Comparison of ENCODE assay signal across 19 cellular contexts in the genomic region with DNA sequence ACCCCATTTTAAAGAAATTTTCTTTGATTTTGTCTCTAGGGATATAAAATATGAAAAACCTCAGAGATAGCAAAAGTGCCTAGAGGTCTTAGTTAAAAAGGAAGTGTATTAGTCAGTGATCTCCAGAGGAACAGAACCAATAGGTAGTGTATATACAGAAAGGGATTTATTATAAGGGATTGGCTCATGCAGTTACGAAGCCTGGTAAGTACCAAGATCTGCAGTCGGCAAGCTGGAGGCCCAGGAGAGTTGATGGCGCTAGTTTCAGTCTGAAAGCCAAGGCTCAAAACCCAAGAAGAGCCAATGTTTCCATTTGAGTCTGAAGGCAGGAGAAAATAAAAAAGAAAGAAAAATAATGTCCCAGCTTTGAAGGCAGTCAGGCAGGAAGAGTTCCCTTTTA.
DNase-seq lines count a peak whose midpoint lies in the region; ATAC-seq and TF ChIP-seq lines count a peak whose summit lies in the region.
"Had no signal": no experiment of that assay in that cellular context is flagged by ENCODE, and none has a peak within 500 bp of the region (broad histone marks: within the 10 kb centered on the region; RNA-seq: fewer than 3 reads in every experiment).

No MANE protein-coding gene starts in this region.

- H3K27ac Mint-ChIP-seq in nephron = peak overlapping the region in 2 of 3 experiments; percentile 10 to 29
- H3K27ac Mint-ChIP-seq in activated CD8-positive, alpha-beta T cell treated with anti-CD3 and anti-CD28 coated beads, Interleukin-2, amount 10 ng/mL, durations not matched to agents 7 days and 5 days = no peak overlapping the region
- H3K27ac Mint-ChIP-seq: B cell; CD8-positive, alpha-beta T cell; HFFc6 had no signal

- H3K36me3 Mint-ChIP-seq in nephron (ENCODE audit: low read depth) = peaks cover 43% of the 10 kb centered on the region
- H3K36me3 Mint-ChIP-seq in activated CD8-positive, alpha-beta T cell treated with anti-CD3 and anti-CD28 coated beads, Interleukin-2, amount 10 ng/mL, durations not matched to agents 7 days and 5 days (ENCODE audit: low read depth) = no peaks in the 10 kb centered on the region
- H3K36me3 Mint-ChIP-seq: CD8-positive, alpha-beta T cell had no signal

- H3K4me1 Mint-ChIP-seq in nephron = peaks cover 10% of the 10 kb centered on the region
- H3K4me1 Mint-ChIP-seq in activated CD8-positive, alpha-beta T cell treated with anti-CD3 and anti-CD28 coated beads, Interleukin-2, amount 10 ng/mL, durations not matched to agents 7 days and 5 days (ENCODE audit: low read depth) = no peaks in the 10 kb centered on the region
- H3K4me1 Mint-ChIP-seq: B cell had no signal

- DNase-seq in left cardiac atrium (no peak), heart left ventricle (no peak), fibroblast of peridontal ligament (ENCODE audit: extremely low read depth) (peak; percentile 30), sciatic nerve (ENCODE audit: low spot score) (no peak), HUDEP-2 (lab: John Stamatoyannopoulos, UW; ENCODE audit: unreplicated experiment in 76 of 76) (no peak)
- DNase-seq in activated CD8-positive, alpha-beta T cell treated with anti-CD3 and anti-CD28 coated beads, Interleukin-2, amount 10 ng/mL, durations not matched to agents 7 days and 5 days = no peak
- DNase-seq: 8988T; Calu3; CD8-positive, alpha-beta T cell; DMS79 treated with DMSO at 0.1 percent for 48 hours; GF-D8; GOT3; H7; HFFc6 had no signal

- H3K4me3 ChIP-seq in heart left ventricle = no peak overlapping the region
- H3K4me3 ChIP-seq: BLaER1 treated with 17β-estradiol and CSF1 and Interleukin-3, amounts not matched to agents 10 nM and 100 nM had no signal

- TF ChIP-seq CTCF in heart left ventricle (IDR thresholded peaks at IDR 0.05) (no peak), nephron (IDR thresholded peaks at IDR 0.05; ENCODE audit: unreplicated experiment in 3 of 3) (no peak)

- H3K4me3 Mint-ChIP-seq in nephron = no peak overlapping the region
- no peak overlapping the region for H3K4me3 Mint-ChIP-seq in activated CD8-positive, alpha-beta T cell treated with anti-CD3 and anti-CD28 coated beads, Interleukin-2, amount 10 ng/mL, durations not matched to agents 7 days and 5 days
- H3K4me3 Mint-ChIP-seq: B cell; CD8-positive, alpha-beta T cell; HFFc6 had no signal

- H3K9me3 Mint-ChIP-seq in nephron = peaks cover 25% of the 10 kb centered on the region
- peaks cover 6% of the 10 kb centered on the region for H3K9me3 Mint-ChIP-seq in activated CD8-positive, alpha-beta T cell treated with anti-CD3 and anti-CD28 coated beads, Interleukin-2, amount 10 ng/mL, durations not matched to agents 7 days and 5 days (ENCODE audit: insufficient read depth)

- intact Hi-C loops in left cardiac atrium (cut with DNase I) = no loop called here
- intact Hi-C loops in heart left ventricle (cut with DNase I) = no loop called here
- intact Hi-C loops in sciatic nerve (cut with DNase I) = no loop called here

- CTCF ChIA-PET in activated CD8-positive, alpha-beta T cell treated with anti-CD3 and anti-CD28 coated beads, Interleukin-2, amount 10 ng/mL, durations not matched to agents 7 days and 5 days (lab: Charles Lee) = no interaction called here

- H3K27me3 Mint-ChIP-seq in nephron (ENCODE audit: low read depth) = no peaks in the 10 kb centered on the region
- peaks cover 4% of the 10 kb centered on the region for H3K27me3 Mint-ChIP-seq in activated CD8-positive, alpha-beta T cell treated with anti-CD3 and anti-CD28 coated beads, Interleukin-2, amount 10 ng/mL, durations not matched to agents 7 days and 5 days (ENCODE audit: low read depth)

- 74 to 91% (median 85%) methylated on average over 3 of the region's 3 CpGs for WGBS in heart left ventricle, 4 donors

- ATAC-seq in left cardiac atrium (peak; percentile 15 to 41), heart left ventricle (no peak), sciatic nerve (peak; percentile 71), HG02884 (IDR thresholded peaks at IDR 0.05; ENCODE audit: unreplicated experiment) (no peak)
- no peak for ATAC-seq in activated CD8-positive, alpha-beta T cell treated with anti-CD3 and anti-CD28 coated beads, Interleukin-2, amount 10 ng/mL, durations not matched to agents 7 days and 5 days
- ATAC-seq: CD8-positive, alpha-beta T cell; HCT116 had no signal

- peaks cover 0 to 26% (median 5%) of the 10 kb centered on the region in 12 donors for H3K9me3 ChIP-seq in heart left ventricle

- H3K36me3 ChIP-seq in heart left ventricle = no peaks in the 10 kb centered on the region

- peaks cover 0 to 25% (median 0%) of the 10 kb centered on the region in 12 donors for H3K4me1 ChIP-seq in heart left ventricle

- POLR2A ChIA-PET in activated CD8-positive, alpha-beta T cell treated with anti-CD3 and anti-CD28 coated beads, Interleukin-2, amount 10 ng/mL, durations not matched to agents 7 days and 5 days (lab: Charles Lee) = no interaction called here

- no peak for TF ChIP-seq POLR2A in heart left ventricle (IDR thresholded peaks at IDR 0.05)

- H3K27ac ChIP-seq in heart left ventricle = no peak overlapping the region

- no peaks in the 10 kb centered on the region for H3K27me3 ChIP-seq in heart left ventricle
- H3K27me3 ChIP-seq: BLaER1 treated with 17β-estradiol and CSF1 and Interleukin-3, amounts not matched to agents 10 nM and 100 nM had no signal

Comparison
In these comparisons a context has a peak if more than half of its experiments do, and no peak if none do; other contexts are left out.
1. ATAC-seq: peak in left cardiac atrium (2 of 2) and sciatic nerve (single experiment); none in heart left ventricle (0 of 4), HG02884 (single experiment) and activated CD8-positive, alpha-beta T cell treated with anti-CD3 and anti-CD28 coated beads, Interleukin-2, amount 10 ng/mL, durations not matched to agents 7 days and 5 days (single experiment).